9 cellular contexts compared by ENCODE assay signal in genomic region chr12:32051511-32052299, GRCh38. TPM values are rescaled to one million over a fixed set of nuclear protein-coding genes. Genes with fewer than 3 reads are reported as not detected.
A peak's percentile ranks its signal among the peaks of the same experiment; 100 is the strongest.
DNase-seq lines count a peak whose midpoint lies in the region; ATAC-seq lines count a peak whose summit lies in the region.
"Had no signal": no experiment of that assay in that cellular context is flagged by ENCODE, and none has a peak within 500 bp of the region (broad histone marks: within the 10 kb centered on the region; RNA-seq: fewer than 3 reads in every experiment).

No MANE protein-coding gene starts in this region.

- ATAC-seq in GM21360 (IDR thresholded peaks at IDR 0.05; ENCODE audit: unreplicated experiment): no peak

- peak; percentile 58 for DNase-seq in COLO829 (ENCODE audit: low spot score)
- peak; percentile 41 for DNase-seq in LoVo (ENCODE audit: low spot score)
- DNase-seq in astrocyte of the hippocampus (ENCODE audit: low read depth, low spot score): peak; percentile 82
- DNase-seq in mucosa of gallbladder (ENCODE audit: low spot score): peak; percentile 17
- DNase-seq in G401 (ENCODE audit: low spot score): no peak
- DNase-seq in central memory CD4-positive, alpha-beta T cell: no peak
- no peak for DNase-seq in UCSD-AML1 (lab: John Stamatoyannopoulos, UW; ENCODE audit: unreplicated experiment)
- DNase-seq: Karpas-422 had no signal

- in situ Hi-C loops in G401 (cut with HindIII; ENCODE audit: low sequenced_read_pairs): no loop called here

RNA-seq across cellular contexts. Expression of gene BICD1, which starts 54.9 kb away (rescaled TPM):
- total RNA-seq in mucosa of gallbladder: 30.1 TPM
- total RNA-seq in G401 (2014; rRNA removed; shearing (Covaris generic)): 7.5 and 8.0 TPM in 2 replicates

Comparison
In these comparisons a context has a peak if more than half of its experiments do, and no peak if none do; other contexts are left out.
1. DNase-seq: peak in COLO829 (single experiment), LoVo (single experiment), astrocyte of the hippocampus (single experiment) and mucosa of gallbladder (single experiment); none in G401 (single experiment), central memory CD4-positive, alpha-beta T cell (single experiment) and UCSD-AML1 (single experiment).